In genomic region chrX:141341341-141341740, GRCh38 we compare ENCODE assay signal across 14 cellular contexts.
DNase-seq lines count a peak whose midpoint lies in the region; ATAC-seq and TF ChIP-seq lines count a peak whose summit lies in the region.
"Had no signal": no experiment of that assay in that cellular context is flagged by ENCODE, and none has a peak within 500 bp of the region (broad histone marks: within the 10 kb centered on the region; RNA-seq: fewer than 3 reads in every experiment).

No MANE protein-coding gene starts in this region.

- DNase-seq in ACHN (peak; percentile 63), HS-27A (ENCODE audit: low read depth) (peak; percentile 46), cardiac fibroblast (ENCODE audit: low read depth in 2 of 2) (peak; percentile 77 to 80), kidney epithelial cell (ENCODE audit: low read depth) (peak; percentile 7), natural killer cell (no peak), NCI-H2081 treated with DMSO at 0.1 percent for 48 hours (lab: John Stamatoyannopoulos, UW) (no peak), NCI-H2081 (lab: John Stamatoyannopoulos, UW) (no peak)
- DNase-seq: activated CD8-positive, alpha-beta memory T cell treated with anti-CD3 and anti-CD28 coated beads, Interleukin-2, amount 50 U/mL, for 48 hours; nucleus accumbens; substantia nigra had no signal

- intact Hi-C loops in natural killer cell (cut with micrococcal nuclease) = no loop called here

- H3K36me3 Mint-ChIP-seq in natural killer cell = no peaks in the 10 kb centered on the region

- H3K27me3 ChIP-seq in kidney epithelial cell (ENCODE audit: control insufficient read depth, insufficient read depth, low read length) = no peaks in the 10 kb centered on the region

- no peaks in the 10 kb centered on the region for H3K27me3 Mint-ChIP-seq in natural killer cell (ENCODE audit: low read depth in 2 of 2)

- H3K9me3 Mint-ChIP-seq in natural killer cell = peaks cover 2 to 5% of the 10 kb centered on the region in 2 donors

- no peak overlapping the region for H3K4me3 Mint-ChIP-seq in natural killer cell

- no peaks in the 10 kb centered on the region for H3K36me3 ChIP-seq in kidney epithelial cell (ENCODE audit: control insufficient read depth, insufficient read depth, low read length)
- H3K36me3 ChIP-seq: BLaER1 treated with 17β-estradiol and CSF1 and Interleukin-3, amounts not matched to agents 10 nM and 100 nM had no signal

- in situ Hi-C loops in ACHN (cut with HindIII; ENCODE audit: low pct_ligation_motif_present, low pct_unique_long_range_greater_than_20kb, low sequenced_read_pairs) = no loop called here

- TF ChIP-seq CTCF in cardiac fibroblast (IDR thresholded peaks at IDR 0.05; ENCODE audit: low read depth, low read length) (no peak), kidney epithelial cell (IDR thresholded peaks at IDR 0.05; ENCODE audit: insufficient read depth, low read length, poor library complexity, severe bottlenecking) (no peak), natural killer cell (IDR thresholded peaks at IDR 0.05) (no peak)

- no peak overlapping the region for H3K4me3 ChIP-seq in cardiac fibroblast (replicated peaks in 1 of 2; ENCODE audit: low read depth in 2 of 2, low read length in 2 of 2)
- H3K4me3 ChIP-seq in kidney epithelial cell (ENCODE audit: low read depth, low read length) = no peak overlapping the region
- H3K4me3 ChIP-seq: BLaER1 treated with 17β-estradiol and CSF1 and Interleukin-3, amounts not matched to agents 10 nM and 100 nM; PC-9 had no signal

- no peaks in the 10 kb centered on the region for H3K4me1 Mint-ChIP-seq in natural killer cell

- H3K27ac Mint-ChIP-seq in natural killer cell = no peak overlapping the region

- ATAC-seq in natural killer cell (no peak), HG02571 (IDR thresholded peaks at IDR 0.05; ENCODE audit: unreplicated experiment) (no peak)
- ATAC-seq: left lobe of liver had no signal

Comparison
In these comparisons a context has a peak if more than half of its experiments do, and no peak if none do; other contexts are left out.
1. DNase-seq: peak in ACHN (single experiment), HS-27A (single experiment), cardiac fibroblast (2 of 2) and kidney epithelial cell (single experiment); none in natural killer cell (single experiment), NCI-H2081 treated with DMSO at 0.1 percent for 48 hours (single experiment) and NCI-H2081 (0 of 2).